In the genomic region with DNA sequence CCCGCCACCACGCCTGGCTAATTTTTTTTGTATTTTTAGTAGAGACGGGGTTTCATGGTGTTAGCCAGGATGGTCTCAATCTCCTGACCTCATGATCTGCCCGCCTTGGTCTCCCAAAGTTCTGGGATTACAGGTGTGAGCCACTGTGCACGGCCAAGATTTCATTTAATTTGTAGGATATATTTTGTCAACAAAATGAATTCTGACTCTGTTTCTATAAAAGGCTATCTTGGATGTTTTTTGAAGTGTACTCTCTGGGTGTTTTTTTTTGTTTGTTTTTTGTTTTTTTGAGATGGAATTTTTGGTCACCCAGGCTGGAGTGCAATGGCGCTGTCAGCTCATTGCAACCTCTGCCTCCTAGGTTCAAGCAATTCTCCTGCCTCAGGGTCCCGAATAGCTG, we compare ENCODE assay signal across 9 cellular contexts. TPM values are rescaled to one million over a fixed set of nuclear protein-coding genes. Genes with fewer than 3 reads are reported as not detected.
DNase-seq lines count a peak whose midpoint lies in the region; ATAC-seq, FAIRE-seq and TF ChIP-seq lines count a peak whose summit lies in the region.
"Not testable (repeated sequence)": the region's sequence is repeated elsewhere in the genome, so short reads cannot be mapped to it uniquely, and the experiment has no call there.
"Had no signal": no experiment of that assay in that cellular context is flagged by ENCODE, and none has a peak within 500 bp of the region (broad histone marks: within the 10 kb centered on the region; RNA-seq: fewer than 3 reads in every experiment).

No MANE protein-coding gene starts in this region.

- CTCF ChIA-PET in PC-3 (lab: Charles Lee); HepG2 (lab: Yijun Ruan, JAX; ENCODE audit: low intra/inter-chr PET ratio, low total read pairs): not testable (repeated sequence)
- CTCF ChIA-PET in GM12878 (lab: Yijun Ruan, JAX) = interaction anchor here (1.0 to 1.3 kb wide), 3 partner anchors 23 to 55 kb away, joined by 3 to 4 read pairs (median 3); no protein-coding TSS in a partner anchor

- H4K20me1 ChIP-seq in GM23338 (replicated peaks; ENCODE audit: insufficient read depth); PC-3 (ENCODE audit: low read length); GM12878 (ENCODE audit: control insufficient read depth, insufficient read depth): not testable (repeated sequence)
- peaks cover 30% of the 10 kb centered on the region; the same call in 1 of the 2 replicates for H4K20me1 ChIP-seq in HepG2 (ENCODE audit: insufficient read depth, low read length)

- not testable (repeated sequence) for H2AFZ ChIP-seq in ACC112 (ENCODE audit: low read length, unreplicated experiment); GM23338; PC-3 (ENCODE audit: low read length); GM12878 (ENCODE audit: control insufficient read depth, low read depth, low read length); HepG2 (ENCODE audit: low read length)

- H3K9ac ChIP-seq in PC-3 (ENCODE audit: low read length); GM12878 (ENCODE audit: control insufficient read depth, insufficient read depth, low read length); HepG2 (ENCODE audit: insufficient read depth, low read depth, low read length): not testable (repeated sequence)

- not testable (repeated sequence) for H3K36me3 ChIP-seq in ACC112 (ENCODE audit: insufficient read depth, low read length); GM23338 (ENCODE audit: insufficient read depth); PC-3 (ENCODE audit: low read depth, low read length); GM12878 (ENCODE audit: control insufficient read depth in 2 of 2, insufficient read depth in 2 of 2, low read length in 1 of 2)
- H3K36me3 ChIP-seq in RWPE2 (ENCODE audit: low read depth) = peaks cover 72% of the 10 kb centered on the region
- H3K36me3 ChIP-seq in HepG2 (replicated peaks in 1 of 2; ENCODE audit: control insufficient read depth in 1 of 2, insufficient read depth in 2 of 2, low read length in 2 of 2) = peaks cover 3 to 38% of the 10 kb centered on the region in 2 experiments; a peak in 4 of 5 replicates

- not testable (repeated sequence) for H3F3A ChIP-seq in GM23338 (replicated peaks; ENCODE audit: low read depth); PC-3 (ENCODE audit: low read length, unreplicated experiment)

- peak overlapping the region; percentile 98; the same call in 1 of the 2 replicates for H3K27ac ChIP-seq in ACC112 (ENCODE audit: low read depth, low read length)
- H3K27ac ChIP-seq in GM23338 (ENCODE audit: low read depth); GM12878 (ENCODE audit: control insufficient read depth, insufficient read depth); HepG2 (ENCODE audit: extremely low read length, insufficient read depth, low read length): not testable (repeated sequence)
- peak overlapping the region; percentile 94; the same call in 1 of the 2 replicates for H3K27ac ChIP-seq in PC-3 (ENCODE audit: low read length)
- H3K27ac ChIP-seq in RWPE2 (ENCODE audit: poor library complexity, severe bottlenecking) = peak overlapping the region; percentile 80

- H3K9me3 Mint-ChIP-seq in GM23338 = peaks cover 18% of the 10 kb centered on the region
- not testable (repeated sequence) for H3K9me3 Mint-ChIP-seq in dendritic cell treated with granulocyte-macrophage colony-stimulating factor and Interleukin-4, amounts not matched to agents 40 ng/mL and 50 ng/mL, for 4 days; neural crest cell

- not testable (repeated sequence) for FAIRE-seq in GM12878 (lab: Jason Lieb, UNC); HepG2 (lab: Jason Lieb, UNC)

- H3K27me3 Mint-ChIP-seq in GM23338 (ENCODE audit: insufficient read depth, low read depth, poor library complexity) = peaks cover 11% of the 10 kb centered on the region
- H3K27me3 Mint-ChIP-seq in dendritic cell treated with granulocyte-macrophage colony-stimulating factor and Interleukin-4, amounts not matched to agents 40 ng/mL and 50 ng/mL, for 4 days; neural crest cell (ENCODE audit: low read depth): not testable (repeated sequence)

- intact Hi-C loops in PC-3 (cut with micrococcal nuclease) = loop anchor here (5.0 to 10.0 kb wide), 2 partner anchors 35 to 678 kb away; no protein-coding TSS in a partner anchor
- intact Hi-C loops in GM12878 (cut with micrococcal nuclease; ENCODE audit: unreplicated experiment); dendritic cell treated with granulocyte-macrophage colony-stimulating factor and Interleukin-4, amounts not matched to agents 40 ng/mL and 50 ng/mL, for 4 days (cut with micrococcal nuclease); HepG2 (cut with micrococcal nuclease; ENCODE audit: unreplicated experiment): not testable (repeated sequence)

- H3K4me1 ChIP-seq in ACC112 (ENCODE audit: control insufficient read depth, insufficient read depth, low read length, unreplicated experiment) (peaks cover 31% of the 10 kb centered on the region), GM23338 (ENCODE audit: insufficient read depth) (peaks cover 23% of the 10 kb centered on the region), PC-3 (ENCODE audit: insufficient read depth, low read length) (peaks cover 42% of the 10 kb centered on the region), RWPE2 (ENCODE audit: insufficient read depth, poor library complexity, severe bottlenecking) (peaks cover 22% of the 10 kb centered on the region), HepG2 (ENCODE audit: insufficient read depth, low read length) (peaks cover 28% of the 10 kb centered on the region)
- not testable (repeated sequence) for H3K4me1 ChIP-seq in GM12878 (ENCODE audit: control insufficient read depth, insufficient read depth, low read length)

- H3K36me3 Mint-ChIP-seq in GM23338 (ENCODE audit: low read depth) (peaks cover 84% of the 10 kb centered on the region), neural crest cell (ENCODE audit: low read depth) (peaks cover 11% of the 10 kb centered on the region)
- peaks cover 15% of the 10 kb centered on the region for H3K36me3 Mint-ChIP-seq in dendritic cell treated with granulocyte-macrophage colony-stimulating factor and Interleukin-4, amounts not matched to agents 40 ng/mL and 50 ng/mL, for 4 days (ENCODE audit: low read depth)

- not testable (repeated sequence) for TF ChIP-seq EP300 in GM12878 (IDR thresholded peaks at IDR 0.05; ENCODE audit: borderline replicate concordance in 1 of 2, control insufficient read depth in 1 of 2, low read depth in 2 of 2, low read length in 2 of 2); HepG2 (IDR thresholded peaks at IDR 0.05; ENCODE audit: low read depth in 2 of 2, low read length in 2 of 2); HepG2 (CRISPR knock-in tag; IDR thresholded peaks at IDR 0.05; ENCODE audit: borderline replicate concordance)

- not testable (repeated sequence) for H3K9me3 ChIP-seq in PC-3 (ENCODE audit: low read length); RWPE2 (ENCODE audit: severe bottlenecking); GM12878 (replicated peaks; ENCODE audit: control insufficient read depth, insufficient read depth, low read length); HepG2 (ENCODE audit: low read length)

- RAD21 ChIA-PET in GM12878 (lab: Charles Lee; ENCODE audit: unreplicated experiment) = interaction anchor here (0.9 to 3.2 kb wide), 5 partner anchors 14 to 47 kb away, joined by 3 to 12 read pairs (median 5); no protein-coding TSS in a partner anchor

- H3K27ac Mint-ChIP-seq in GM23338 = 0 out of 2 replicates have a peak overlapping the region, but pooled peaks have one; percentile 31
- H3K27ac Mint-ChIP-seq in dendritic cell treated with granulocyte-macrophage colony-stimulating factor and Interleukin-4, amounts not matched to agents 40 ng/mL and 50 ng/mL, for 4 days = peak overlapping the region; percentile 76
- H3K27ac Mint-ChIP-seq in neural crest cell (ENCODE audit: unreplicated experiment) = not testable (repeated sequence)

- not testable (repeated sequence) for H3K4me3 Mint-ChIP-seq in GM23338
- peak overlapping the region; percentile 23 for H3K4me3 Mint-ChIP-seq in dendritic cell treated with granulocyte-macrophage colony-stimulating factor and Interleukin-4, amounts not matched to agents 40 ng/mL and 50 ng/mL, for 4 days
- H3K4me3 Mint-ChIP-seq in neural crest cell = peak overlapping the region; percentile 47

- SMC1A ChIA-PET in GM12878 (lab: Charles Lee; ENCODE audit: uncharacterized antibody, unreplicated experiment) = interaction anchor here (1.0 to 6.3 kb wide), 5 partner anchors 10 to 50 kb away, joined by 3 to 68 read pairs (median 8); no protein-coding TSS in a partner anchor

- ATAC-seq in GM23338; PC-3; RWPE2 (ENCODE audit: low read depth); GM12878; HepG2: not testable (repeated sequence)

- H3K27me3 ChIP-seq in ACC112 (ENCODE audit: insufficient read depth, low read length); GM23338 (ENCODE audit: insufficient read depth); PC-3 (ENCODE audit: low read length); RWPE2 (ENCODE audit: insufficient read depth, poor library complexity, severe bottlenecking); GM12878 (replicated peaks in 1 of 2; ENCODE audit: control insufficient read depth in 2 of 2, insufficient read depth in 2 of 2, low read length in 1 of 2); HepG2 (ENCODE audit: control insufficient read depth in 1 of 2, insufficient read depth in 2 of 2, low read length in 2 of 2): not testable (repeated sequence)

- in situ Hi-C loops in GM12878 (cut with MboI); HepG2 (cut with HindIII; ENCODE audit: extremely low pct_ligation_motif_present, low pct_unique_long_range_greater_than_20kb): not testable (repeated sequence)

- H3K4me3 ChIP-seq in ACC112 (ENCODE audit: low read depth, low read length); GM23338; PC-3 (ENCODE audit: low read length); RWPE2 (ENCODE audit: severe bottlenecking); GM12878; HepG2 (replicated peaks in 1 of 3; ENCODE audit: insufficient read depth in 1 of 3, low read depth in 2 of 3, low read length in 3 of 3): not testable (repeated sequence)

- H3K79me2 ChIP-seq in ACC112 (ENCODE audit: control insufficient read depth, insufficient read depth, low read length, unreplicated experiment) = peaks cover 45% of the 10 kb centered on the region
- peaks cover 86% of the 10 kb centered on the region for H3K79me2 ChIP-seq in GM23338 (replicated peaks; ENCODE audit: insufficient read depth)
- peaks cover 75% of the 10 kb centered on the region for H3K79me2 ChIP-seq in PC-3 (ENCODE audit: low read length)
- H3K79me2 ChIP-seq in GM12878 (ENCODE audit: control insufficient read depth, insufficient read depth, low read length) = peaks cover 36% of the 10 kb centered on the region
- H3K79me2 ChIP-seq in HepG2 (ENCODE audit: insufficient read depth, low read length) = peaks cover 72% of the 10 kb centered on the region

- H3K4me1 Mint-ChIP-seq in GM23338 = not testable (repeated sequence)
- peaks cover 30% of the 10 kb centered on the region for H3K4me1 Mint-ChIP-seq in dendritic cell treated with granulocyte-macrophage colony-stimulating factor and Interleukin-4, amounts not matched to agents 40 ng/mL and 50 ng/mL, for 4 days (ENCODE audit: low read depth)
- H3K4me1 Mint-ChIP-seq in neural crest cell = peaks cover 39% of the 10 kb centered on the region

- not testable (repeated sequence) for H3K4me2 ChIP-seq in GM23338; PC-3 (ENCODE audit: low read length); GM12878 (ENCODE audit: control insufficient read depth, insufficient read depth)
- peak overlapping the region; percentile 27 for H3K4me2 ChIP-seq in HepG2 (ENCODE audit: low read depth, low read length)

- not testable (repeated sequence) for BruUV-seq in PC-3 (replicated peaks; lab: Mats Ljungman, UMichigan); GM12878 (replicated peaks; lab: Mats Ljungman, UMichigan); HepG2 (replicated peaks; lab: Mats Ljungman, UMichigan)

- 86% methylated on average over 7 of the region's 7 CpGs for WGBS in GM12878 (ENCODE audit: insufficient coverage, insufficient replicate concordance, low lambda C conversion rate, missing lambda C conversion rate)
- WGBS in HepG2 (ENCODE audit: low lambda C conversion rate) = 98% methylated on average over 7 of the region's 7 CpGs

- not testable (repeated sequence) for TF ChIP-seq POLR2A in GM12878 (IDR thresholded peaks at IDR 0.05; ENCODE audit: low read depth, low read length); HepG2 (IDR thresholded peaks at IDR 0.05; ENCODE audit: insufficient read depth in 1 of 2, low read depth in 2 of 2, low read length in 2 of 2)

- DNase-seq in GM23338 (ENCODE audit: low spot score); PC-3; RWPE2 (ENCODE audit: low spot score); GM12878 (ENCODE audit: low read depth, low spot score); HepG2 (ENCODE audit: low spot score); neural crest cell (ENCODE audit: low read depth, low spot score): not testable (repeated sequence)

- H3K9me2 ChIP-seq in GM23338 (ENCODE audit: insufficient read depth); PC-3 (replicated peaks; ENCODE audit: low read length): not testable (repeated sequence)

- TF ChIP-seq CTCF in GM23338 (conservative IDR thresholded peaks at IDR 0.05; ENCODE audit: low read depth in 2 of 2); PC-3 (conservative IDR thresholded peaks at IDR 0.05; ENCODE audit: low read depth, low read length); RWPE2 (IDR thresholded peaks at IDR 0.05; ENCODE audit: poor library complexity, severe bottlenecking); GM12878 (IDR thresholded peaks at IDR 0.05 in 2 of 3, conservative IDR thresholded peaks at IDR 0.05 in 1 of 3; ENCODE audit: control insufficient read depth in 2 of 3, extremely low read depth in 1 of 3, insufficient read depth in 1 of 3, low read depth in 3 of 3, low read length in 3 of 3); HepG2 (CRISPR knock-in tag; IDR thresholded peaks at IDR 0.05); neural crest cell (conservative IDR thresholded peaks at IDR 0.05): not testable (repeated sequence)

- not testable (repeated sequence) for TF ChIP-seq RAD21 in GM12878 (IDR thresholded peaks at IDR 0.05; ENCODE audit: insufficient read depth, low read depth, low read length); HepG2 (CRISPR knock-in tag; IDR thresholded peaks at IDR 0.05)

- POLR2A ChIA-PET in PC-3 (lab: Charles Lee; ENCODE audit: unreplicated experiment) = interaction anchor here (0.7 kb wide), 1 partner anchor 154 kb away, joined by 7 read pairs; no protein-coding TSS in a partner anchor
- POLR2A ChIA-PET in GM12878 (lab: Charles Lee) = interaction anchor here (1.1 kb wide), 1 partner anchor 11 kb away, joined by 3 read pairs; no protein-coding TSS in a partner anchor
- POLR2A ChIA-PET in HepG2 (lab: Yijun Ruan, JAX) = interaction anchor here (1.5 kb wide), 1 partner anchor 37 kb away, joined by 4 read pairs; no protein-coding TSS in a partner anchor

RNA-seq across cellular contexts. Expression of a gene that starts 5.0 kb away (rescaled TPM):
- 32.2 and 33.9 TPM in 2 replicates for total RNA-seq in GM23338 (2014; rRNA removed; shearing (Covaris generic))
- polyA plus RNA-seq in GM23338 (2016; fragmentation: Nextera tagmentation; extraction: Ambion mirVana) (8.3 and 10.0 TPM in 2 replicates), GM12878 (2011; rRNA removed) (9.8 and 18.1 TPM in 2 replicates), GM12878 (2014; fragmentation: Illumina TruSeq; extraction: Trizol) (5.7 and 8.0 TPM in 2 replicates), GM12878 (2014; fragmentation: Nextera tagmentation; extraction: Ambion mirVana) (1 to 10 TPM; 1.6 to 2.2 TPM), GM12878 (2014; rRNA removed) (2.4 and 3.4 TPM in 2 replicates), GM12878 (2016; fragmentation: Nextera tagmentation; extraction: Ambion mirVana) (1 to 10 TPM; 1.8 to 2.2 TPM), HepG2 (2011; rRNA removed) (15.9 and 17.5 TPM in 2 replicates)
- total RNA-seq in PC-3 (2014; rRNA removed) (13.3 and 14.0 TPM in 2 replicates), GM12878 (2014; rRNA removed) (5.9 and 7.4 TPM in 2 replicates), GM12878 (2014; rRNA removed; fragmentation: Illumina TruSeq; extraction: Trizol) (7.0 and 7.6 TPM in 2 replicates), GM12878 (2021) (3.6 and 4.0 TPM in 2 replicates), HepG2 (2016; rRNA removed; fragmentation: Illumina TruSeq; extraction: Trizol) (11.9 and 15.7 TPM in 2 replicates), neural crest cell (18.7 and 19.2 TPM in 2 replicates)
- total RNA-seq in GM12878 (2013; cell fraction: nucleolus; rRNA removed) = 62.0 and 64.1 TPM in 2 replicates
- 2.2 TPM for polyA plus RNA-seq in GM12878 (2011; ENCODE audit: low read depth)
- polyA plus RNA-seq in GM12878 (2011; cell fraction: cytosol; rRNA removed) = 2.5 and 4.2 TPM in 2 replicates
- polyA plus RNA-seq in GM12878 (2011; cell fraction: nucleus; rRNA removed) = 9.5 and 9.8 TPM in 2 replicates
- 3.6 TPM in 2 replicates for polyA plus RNA-seq in GM12878 (2012)
- 14.2 and 17.4 TPM in 2 replicates for polyA minus RNA-seq in GM12878 (2011; rRNA and poly(A)+ RNA removed)
- 4.3 and 6.9 TPM in 2 replicates for polyA minus RNA-seq in GM12878 (2011; cell fraction: cytosol; rRNA and poly(A)+ RNA removed)
- 12.0 and 13.6 TPM in 2 replicates for polyA minus RNA-seq in GM12878 (2011; cell fraction: nucleus; rRNA and poly(A)+ RNA removed)
- 1.5 and 2.6 TPM in 2 replicates for total RNA-seq in HepG2 (2016; cell fraction: cytosol; rRNA removed; fragmentation: Illumina TruSeq; extraction: Trizol; ENCODE audit: low read depth)
- 13.1 and 14.5 TPM in 2 replicates for total RNA-seq in HepG2 (2016; cell fraction: insoluble cytoplasmic fraction; rRNA removed; fragmentation: Illumina TruSeq; extraction: Trizol)
- 4.0 and 5.0 TPM in 2 replicates for total RNA-seq in HepG2 (2016; cell fraction: membrane; rRNA removed; fragmentation: Illumina TruSeq; extraction: Trizol)
- total RNA-seq in HepG2 (2016; cell fraction: nucleus; rRNA removed; fragmentation: Illumina TruSeq; extraction: Trizol) = 21.1 and 22.8 TPM in 2 replicates
- polyA plus RNA-seq in HepG2 (2011; cell fraction: cytosol; rRNA removed) = 5.6 and 9.4 TPM in 2 replicates
- polyA plus RNA-seq in HepG2 (2011; cell fraction: nucleus; rRNA removed) = 9.2 and 14.7 TPM in 2 replicates
- polyA plus RNA-seq in HepG2 (2012) = 20.4 and 31.0 TPM in 2 replicates
- 0.35 and 0.42 TPM in 2 replicates for polyA plus RNA-seq in HepG2 (2016; cell fraction: cytosol; fragmentation: Illumina TruSeq; extraction: Trizol; ENCODE audit: low read depth)
- polyA plus RNA-seq in HepG2 (2016; cell fraction: insoluble cytoplasmic fraction; fragmentation: Illumina TruSeq; extraction: Trizol; ENCODE audit: low read depth) = 5.6 and 6.9 TPM in 2 replicates
- 0.86 and 0.94 TPM in 2 replicates for polyA plus RNA-seq in HepG2 (2016; cell fraction: membrane; fragmentation: Illumina TruSeq; extraction: Trizol; ENCODE audit: low read depth)
- 16.0 and 16.6 TPM in 2 replicates for polyA plus RNA-seq in HepG2 (2016; cell fraction: nucleus; fragmentation: Illumina TruSeq; extraction: Trizol; ENCODE audit: insufficient read depth, low read depth)
- 95.4 and 149 TPM in 2 replicates for polyA minus RNA-seq in HepG2 (2011; rRNA and poly(A)+ RNA removed; ENCODE audit: low replicate concordance)
- 28.0 and 41.2 TPM in 2 replicates for polyA minus RNA-seq in HepG2 (2011; cell fraction: cytosol; rRNA and poly(A)+ RNA removed)
- polyA minus RNA-seq in HepG2 (2011; cell fraction: nucleus; rRNA and poly(A)+ RNA removed) = 82.7 and 97.5 TPM in 2 replicates
- total RNA-seq: CD8-positive, alpha-beta T cell had no signal
